26 cellular contexts compared by ENCODE assay signal in genomic region chr19:40525234-40526051, GRCh38.
"Had no signal": no experiment of that assay in that cellular context is flagged by ENCODE, and none has a peak within 500 bp of the region (broad histone marks: within the 10 kb centered on the region; RNA-seq: fewer than 3 reads in every experiment).

No MANE protein-coding gene starts in this region.

- H3K27ac ChIP-seq: body of pancreas, left lung, sigmoid colon, stomach, suprapubic skin, transverse colon had no signal

- H3K4me2 ChIP-seq: smooth muscle cell had no signal

- DNase-seq: activated CD4-positive, alpha-beta memory T cell treated with anti-CD3 and anti-CD28 coated beads, Interleukin-2, amount 10 ng/mL, durations not matched to agents 7 days and 5 days; activated CD4-positive, alpha-beta T cell treated with anti-CD3 and anti-CD28 coated beads, Interleukin-2, amount 10 ng/mL, durations not matched to agents 24 days and 14 days; activated CD8-positive, alpha-beta memory T cell treated with anti-CD3 and anti-CD28 coated beads, Interleukin-2, amount 10 ng/mL, durations not matched to agents 7 days and 5 days; activated effector memory CD4-positive, alpha-beta T cell treated with anti-CD3 and anti-CD28 coated beads, Interleukin-2, amount 50 U/mL, for 16 hours; activated naive CD4-positive, alpha-beta T cell treated with anti-CD3 and anti-CD28 coated beads, Interleukin-2, amount 50 U/mL, for 16 hours; activated naive CD8-positive, alpha-beta T cell treated with anti-CD3 and anti-CD28 coated beads, Interleukin-2, amount 50 U/mL, for 24 hours; activated T-cell treated with anti-CD3 and anti-CD28 coated beads for 4 hours; body of pancreas; effector CD4-positive, alpha-beta T cell; foreskin fibroblast; left lung; mammary epithelial cell; midbrain; natural killer cell; sigmoid colon; stimulated activated CD4-positive, alpha-beta T cell treated with anti-CD3 and anti-CD28 coated beads, Interleukin-15, amount 100 ng/mL, for 24 hours; stomach; T-helper 1 cell; transverse colon had no signal

- H3K27me3 ChIP-seq: body of pancreas had no signal

- H3K9me3 ChIP-seq: body of pancreas, left lung, sigmoid colon, stomach, suprapubic skin, transverse colon had no signal

- H3K9me3 Mint-ChIP-seq: activated CD4-positive, alpha-beta memory T cell treated with anti-CD3 and anti-CD28 coated beads, Interleukin-2, amount 10 ng/mL, durations not matched to agents 7 days and 5 days; activated CD4-positive, alpha-beta T cell treated with anti-CD3 and anti-CD28 coated beads, Interleukin-2, amount 10 ng/mL, durations not matched to agents 24 days and 14 days; activated naive CD8-positive, alpha-beta T cell treated with anti-CD3 and anti-CD28 coated beads, Interleukin-2, amount 50 U/mL, for 24 hours; dendritic cell treated with granulocyte-macrophage colony-stimulating factor and Interleukin-4, amounts not matched to agents 40 ng/mL and 50 ng/mL, for 4 days; natural killer cell; stimulated activated memory B cell treated with anti-CD40 and anti-IgM and Interleukin-4, amounts not matched to agents 10 μg/mL and 1 μg/mL and 100 μg/mL, for 72 hours had no signal

- FAIRE-seq: keratinocyte, urothelium cell line had no signal

- H3K4me3 Mint-ChIP-seq: activated CD4-positive, alpha-beta memory T cell treated with anti-CD3 and anti-CD28 coated beads, Interleukin-2, amount 10 ng/mL, durations not matched to agents 7 days and 5 days; activated CD4-positive, alpha-beta T cell treated with anti-CD3 and anti-CD28 coated beads, Interleukin-2, amount 10 ng/mL, durations not matched to agents 24 days and 14 days; activated CD8-positive, alpha-beta memory T cell treated with anti-CD3 and anti-CD28 coated beads, Interleukin-2, amount 10 ng/mL, durations not matched to agents 7 days and 5 days; activated naive CD8-positive, alpha-beta T cell treated with anti-CD3 and anti-CD28 coated beads, Interleukin-2, amount 50 U/mL, for 24 hours; dendritic cell treated with granulocyte-macrophage colony-stimulating factor and Interleukin-4, amounts not matched to agents 40 ng/mL and 50 ng/mL, for 4 days; natural killer cell; stimulated activated memory B cell treated with anti-CD40 and anti-IgM and Interleukin-4, amounts not matched to agents 10 μg/mL and 1 μg/mL and 100 μg/mL, for 72 hours had no signal

- H3K4me3 ChIP-seq: body of pancreas, left lung, sigmoid colon, smooth muscle cell, stomach, suprapubic skin, transverse colon had no signal

- H3K36me3 ChIP-seq: left lung, sigmoid colon, stomach, suprapubic skin, transverse colon had no signal

- H3K36me3 Mint-ChIP-seq: activated CD8-positive, alpha-beta memory T cell treated with anti-CD3 and anti-CD28 coated beads, Interleukin-2, amount 10 ng/mL, durations not matched to agents 7 days and 5 days; natural killer cell; stimulated activated memory B cell treated with anti-CD40 and anti-IgM and Interleukin-4, amounts not matched to agents 10 μg/mL and 1 μg/mL and 100 μg/mL, for 72 hours had no signal

- ATAC-seq: activated CD4-positive, CD25-positive, alpha-beta regulatory T cell treated with anti-CD3 and anti-CD28 coated beads, Interleukin-2, amount 50 U/mL, for 24 hours; activated CD8-positive, alpha-beta memory T cell treated with anti-CD3 and anti-CD28 coated beads, Interleukin-2, amount 10 ng/mL, durations not matched to agents 7 days and 5 days; activated naive CD8-positive, alpha-beta T cell treated with anti-CD3 and anti-CD28 coated beads, Interleukin-2, amount 50 U/mL, for 24 hours; body of pancreas; left lung; natural killer cell; stimulated activated memory B cell treated with anti-CD40 and anti-IgM and Interleukin-4, amounts not matched to agents 10 μg/mL and 1 μg/mL and 100 μg/mL, for 72 hours had no signal

- H3K27ac Mint-ChIP-seq: activated CD4-positive, alpha-beta memory T cell treated with anti-CD3 and anti-CD28 coated beads, Interleukin-2, amount 10 ng/mL, durations not matched to agents 7 days and 5 days; activated CD4-positive, alpha-beta T cell treated with anti-CD3 and anti-CD28 coated beads, Interleukin-2, amount 10 ng/mL, durations not matched to agents 24 days and 14 days; activated CD8-positive, alpha-beta memory T cell treated with anti-CD3 and anti-CD28 coated beads, Interleukin-2, amount 10 ng/mL, durations not matched to agents 7 days and 5 days; activated naive CD8-positive, alpha-beta T cell treated with anti-CD3 and anti-CD28 coated beads, Interleukin-2, amount 50 U/mL, for 24 hours; dendritic cell treated with granulocyte-macrophage colony-stimulating factor and Interleukin-4, amounts not matched to agents 40 ng/mL and 50 ng/mL, for 4 days; natural killer cell; stimulated activated memory B cell treated with anti-CD40 and anti-IgM and Interleukin-4, amounts not matched to agents 10 μg/mL and 1 μg/mL and 100 μg/mL, for 72 hours had no signal
